ENCODE assay signal across 20 cellular contexts in the genomic region with DNA sequence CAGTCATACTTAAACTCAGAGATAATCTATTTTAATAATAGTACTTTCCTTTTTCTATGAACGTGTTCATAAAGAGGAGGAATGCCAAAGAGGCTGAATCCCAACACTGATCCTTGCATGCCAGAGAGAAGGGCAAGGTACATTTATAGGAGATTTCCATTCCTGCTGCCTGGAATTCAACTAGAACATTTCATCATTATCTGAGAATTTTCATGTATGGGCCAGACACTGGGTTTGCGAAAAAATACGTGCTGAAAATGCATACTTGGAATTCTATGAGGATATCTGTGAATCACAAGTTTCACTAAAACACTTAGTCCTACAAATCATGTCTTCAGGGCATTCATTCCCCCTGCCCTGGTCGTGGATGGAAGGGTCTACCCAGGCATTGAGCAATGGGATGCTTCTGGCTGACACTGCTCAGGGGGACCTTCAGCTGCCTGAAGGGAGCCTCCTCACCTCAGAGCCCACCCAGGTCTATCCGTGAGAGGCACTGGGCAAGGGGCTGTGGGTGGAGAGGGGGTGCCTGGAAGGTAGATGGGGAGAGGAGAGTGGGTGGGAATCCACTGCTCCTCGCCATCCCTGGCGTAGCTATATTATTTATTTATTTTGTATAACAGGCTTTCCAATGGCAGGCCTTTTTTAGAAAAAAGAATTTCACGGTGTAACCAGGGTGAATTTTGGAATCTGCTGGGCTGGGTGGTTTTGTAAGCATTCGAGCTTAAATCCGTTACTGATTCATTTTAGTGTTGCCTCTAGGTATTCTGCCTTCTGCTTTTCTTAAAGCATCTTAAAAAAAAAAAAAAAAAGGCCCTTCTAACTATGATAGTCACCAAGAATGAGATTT.
DNase-seq lines count a peak whose midpoint lies in the region; ATAC-seq, FAIRE-seq and TF ChIP-seq lines count a peak whose summit lies in the region.
"Had no signal": no experiment of that assay in that cellular context is flagged by ENCODE, and none has a peak within 500 bp of the region (broad histone marks: within the 10 kb centered on the region; RNA-seq: fewer than 3 reads in every experiment).

No MANE protein-coding gene starts in this region.

- H3K9me3 ChIP-seq in astrocyte (ENCODE audit: insufficient read depth, low read depth, low read length) = no peaks in the 10 kb centered on the region
- no peaks in the 10 kb centered on the region for H3K9me3 ChIP-seq in sigmoid colon
- H3K9me3 ChIP-seq in ascending aorta = no peaks in the 10 kb centered on the region
- H3K9me3 ChIP-seq: vagina had no signal

- intact Hi-C loops in sigmoid colon (cut with DNase I) (no loop called here), ascending aorta (cut with DNase I) (no loop called here)

- TF ChIP-seq EP300 in sigmoid colon (IDR thresholded peaks at IDR 0.05) = no peak

- peak overlapping the region; percentile 84; the same call in 1 of the 2 replicates for H3K27ac Mint-ChIP-seq in HFFc6
- no peak overlapping the region for H3K27ac Mint-ChIP-seq in astrocyte (ENCODE audit: unreplicated experiment)
- H3K27ac Mint-ChIP-seq: activated B cell treated with CpG ODN at 0.5 μM for 24 hours, nephron progenitor cell had no signal

- no peak for FAIRE-seq in astrocyte (lab: Jason Lieb, UNC)
- FAIRE-seq: keratinocyte had no signal

- no peak overlapping the region; the same call in 1 of the 2 replicates for H3K4me3 Mint-ChIP-seq in HFFc6
- H3K4me3 Mint-ChIP-seq in astrocyte (ENCODE audit: unreplicated experiment) = no peak overlapping the region
- H3K4me3 Mint-ChIP-seq: activated B cell treated with CpG ODN at 0.5 μM for 24 hours; CD8-positive, alpha-beta memory T cell; nephron progenitor cell had no signal

- TF ChIP-seq POLR2A in sigmoid colon (IDR thresholded peaks at IDR 0.05) = no peak

- H3K4me1 Mint-ChIP-seq in HFFc6 (ENCODE audit: low read depth) = peaks cover 45% of the 10 kb centered on the region
- peaks cover 19% of the 10 kb centered on the region for H3K4me1 Mint-ChIP-seq in astrocyte (ENCODE audit: low read depth, unreplicated experiment)

- H3K27ac ChIP-seq in astrocyte (ENCODE audit: low read depth, low read length) (no peak overlapping the region), sigmoid colon (peak overlapping the region; percentile 9 to 61 (median 35)), ascending aorta (no peak overlapping the region)

- TF ChIP-seq CTCF in HFFc6 (IDR thresholded peaks at IDR 0.05) (no peak), astrocyte (IDR thresholded peaks at IDR 0.05; ENCODE audit: insufficient read depth, low read depth, low read length) (no peak), sigmoid colon (IDR thresholded peaks at IDR 0.05) (no peak), ascending aorta (IDR thresholded peaks at IDR 0.05) (no peak)

- H3K4me3 ChIP-seq in astrocyte (ENCODE audit: insufficient read depth, low read depth, low read length) (no peak overlapping the region), sigmoid colon (no peak overlapping the region), ascending aorta (no peak overlapping the region)
- H3K4me3 ChIP-seq: vagina had no signal

- H3K36me3 ChIP-seq in astrocyte (ENCODE audit: insufficient read depth, low read length) (no peaks in the 10 kb centered on the region), sigmoid colon (no peaks in the 10 kb centered on the region), ascending aorta (no peaks in the 10 kb centered on the region)
- H3K36me3 ChIP-seq: vagina had no signal

- DNase-seq in HFFc6 (peak; percentile 20), astrocyte (ENCODE audit: low read depth) (peak; percentile 63), islet precursor cell (peak; percentile 50), sigmoid colon (no peak), NCI-H2196 treated with DMSO at 0.1 percent for 48 hours (lab: John Stamatoyannopoulos, UW; ENCODE audit: unreplicated experiment) (no peak), ascending aorta (ENCODE audit: low spot score in 2 of 2) (no peak), DMS 273 (lab: John Stamatoyannopoulos, UW; ENCODE audit: unreplicated experiment) (no peak)
- DNase-seq: activated B cell treated with CpG ODN at 0.5 μM for 24 hours; activated T-cell treated with anti-CD3 and anti-CD28 coated beads, Interleukin-2, amount 50 U/mL, for 48 hours; CD8-positive, alpha-beta memory T cell; central memory CD4-positive, alpha-beta T cell; effector memory CD4-positive, alpha-beta T cell; mesendoderm; MV-4-11; NCI-H2029 treated with DMSO at 0.1 percent for 48 hours; nephron progenitor cell had no signal

- H3K9me3 Mint-ChIP-seq in HFFc6 (no peaks in the 10 kb centered on the region), astrocyte (ENCODE audit: unreplicated experiment) (no peaks in the 10 kb centered on the region)
- H3K9me3 Mint-ChIP-seq: activated B cell treated with CpG ODN at 0.5 μM for 24 hours; CD8-positive, alpha-beta memory T cell; nephron progenitor cell had no signal

- H3K27me3 ChIP-seq in astrocyte (ENCODE audit: insufficient read depth, low read length) (no peaks in the 10 kb centered on the region), sigmoid colon (no peaks in the 10 kb centered on the region), ascending aorta (no peaks in the 10 kb centered on the region)
- H3K27me3 ChIP-seq: vagina had no signal

- no peak overlapping the region for H2AFZ ChIP-seq in astrocyte (ENCODE audit: low read depth, low read length)

- no peak overlapping the region for H3K9ac ChIP-seq in astrocyte (ENCODE audit: low read length)

- H3K4me2 ChIP-seq in astrocyte (ENCODE audit: low read length) = no peak overlapping the region

- H4K20me1 ChIP-seq in astrocyte (ENCODE audit: insufficient read depth, low read length) = no peaks in the 10 kb centered on the region

- 81 to 85% methylated on average over 10 of the region's 10 CpGs for WGBS in sigmoid colon, 2 donors

- no peaks in the 10 kb centered on the region for H3K27me3 Mint-ChIP-seq in HFFc6 (ENCODE audit: insufficient read depth)
- peaks cover 2% of the 10 kb centered on the region for H3K27me3 Mint-ChIP-seq in astrocyte (ENCODE audit: low read depth, unreplicated experiment)

- ATAC-seq in GM21529 (IDR thresholded peaks at IDR 0.05; ENCODE audit: unreplicated experiment) = no peak

- H3K4me1 ChIP-seq in astrocyte (ENCODE audit: insufficient read depth, low read length) (peaks cover 11% of the 10 kb centered on the region), sigmoid colon (peaks cover 0 to 43% (median 35%) of the 10 kb centered on the region in 4 donors), ascending aorta (peaks cover 0 to 13% of the 10 kb centered on the region in 2 donors)

- no peaks in the 10 kb centered on the region for H3K36me3 Mint-ChIP-seq in HFFc6 (ENCODE audit: low read depth)
- no peaks in the 10 kb centered on the region for H3K36me3 Mint-ChIP-seq in astrocyte (ENCODE audit: low read depth, unreplicated experiment)
- H3K36me3 Mint-ChIP-seq: activated naive CD4-positive, alpha-beta T cell treated with anti-CD3 and anti-CD28 coated beads, Interleukin-2, amount 50 U/mL, for 72 hours had no signal

- no peaks in the 10 kb centered on the region for H3K79me2 ChIP-seq in astrocyte (ENCODE audit: insufficient read depth, low read length)

Comparison
In these comparisons a context has a peak if more than half of its experiments do, and no peak if none do; other contexts are left out.
1. DNase-seq: peak in HFFc6 (single experiment), astrocyte (single experiment) and islet precursor cell (single experiment); none in sigmoid colon (single experiment), NCI-H2196 treated with DMSO at 0.1 percent for 48 hours (single experiment), ascending aorta (0 of 2) and DMS 273 (single experiment).
2. H3K27ac ChIP-seq: peak in sigmoid colon (4 of 4); none in astrocyte (single experiment) and ascending aorta (0 of 2).